In genomic region chr2:202965810-202966454, GRCh38 we compare ENCODE assay signal across 8 cellular contexts. TPM values are rescaled to one million over a fixed set of nuclear protein-coding genes. Genes with fewer than 3 reads are reported as not detected.
DNase-seq lines count a peak whose midpoint lies in the region; ATAC-seq, FAIRE-seq and TF ChIP-seq lines count a peak whose summit lies in the region.

No MANE protein-coding gene starts in this region.

- H3K4me3 Mint-ChIP-seq in Calu3 (ENCODE audit: low read depth, unreplicated experiment), result no peak overlapping the region
- no peak overlapping the region for H3K4me3 Mint-ChIP-seq in astrocyte (ENCODE audit: unreplicated experiment)
- H3K4me3 Mint-ChIP-seq in neural crest cell, result no peak overlapping the region

- H3K36me3 Mint-ChIP-seq in Calu3 (ENCODE audit: insufficient read depth, unreplicated experiment), result peaks cover 4% of the 10 kb centered on the region
- H3K36me3 Mint-ChIP-seq in astrocyte (ENCODE audit: low read depth, unreplicated experiment), result no peaks in the 10 kb centered on the region
- H3K36me3 Mint-ChIP-seq in neural crest cell (ENCODE audit: low read depth), result no peaks in the 10 kb centered on the region

- ATAC-seq in GM19467 (IDR thresholded peaks at IDR 0.05; ENCODE audit: unreplicated experiment) (peak; percentile 42), HG03135 (IDR thresholded peaks at IDR 0.05; ENCODE audit: unreplicated experiment) (no peak)

- peak overlapping the region; percentile 5 for H3K9ac ChIP-seq in HUES6 (ENCODE audit: low read length)
- no peak overlapping the region for H3K9ac ChIP-seq in astrocyte (ENCODE audit: low read length)

- TF ChIP-seq CTCF in Calu3 (IDR thresholded peaks at IDR 0.05; ENCODE audit: unreplicated experiment) (no peak), astrocyte (IDR thresholded peaks at IDR 0.05; ENCODE audit: insufficient read depth, low read depth, low read length) (no peak), neural crest cell (conservative IDR thresholded peaks at IDR 0.05) (no peak)

- H3K9me3 Mint-ChIP-seq in Calu3 (ENCODE audit: low read depth, unreplicated experiment) (no peaks in the 10 kb centered on the region), astrocyte (ENCODE audit: unreplicated experiment) (no peaks in the 10 kb centered on the region), neural crest cell (no peaks in the 10 kb centered on the region)

- H3K27ac Mint-ChIP-seq in Calu3 (ENCODE audit: unreplicated experiment), result no peak overlapping the region
- peak overlapping the region; percentile 97 for H3K27ac Mint-ChIP-seq in astrocyte (ENCODE audit: unreplicated experiment)
- H3K27ac Mint-ChIP-seq in neural crest cell (ENCODE audit: unreplicated experiment), result peak overlapping the region; percentile 96

- H3K4me1 ChIP-seq in HUES6 (ENCODE audit: control insufficient read depth, insufficient read depth, low read length) (peaks cover 6% of the 10 kb centered on the region), astrocyte (ENCODE audit: insufficient read depth, low read length) (no peaks in the 10 kb centered on the region)

- BruUV-seq in Calu3 (replicated peaks; lab: Mats Ljungman, UMichigan), result no TSS peak

- H3K4me3 ChIP-seq in HUES6 (ENCODE audit: low read depth, low read length) (no peak overlapping the region), astrocyte (ENCODE audit: insufficient read depth, low read depth, low read length) (no peak overlapping the region)

- H4K20me1 ChIP-seq in astrocyte (ENCODE audit: insufficient read depth, low read length), result no peaks in the 10 kb centered on the region

- H3K27ac ChIP-seq in HUES6 (ENCODE audit: low read depth, low read length) (no peak overlapping the region), astrocyte (ENCODE audit: low read depth, low read length) (peak overlapping the region; percentile 18)

- DNase-seq in Calu3, result peak; percentile 13
- DNase-seq in astrocyte (ENCODE audit: low read depth), result peak; percentile 78
- no peak for DNase-seq in neural crest cell (ENCODE audit: low read depth, low spot score)
- no peak for DNase-seq in NCI-H128 (lab: John Stamatoyannopoulos, UW; ENCODE audit: unreplicated experiment)
- DNase-seq in retina, result no peak

- H3K27me3 Mint-ChIP-seq in Calu3 (ENCODE audit: unreplicated experiment) (no peaks in the 10 kb centered on the region), astrocyte (ENCODE audit: low read depth, unreplicated experiment) (no peaks in the 10 kb centered on the region), neural crest cell (ENCODE audit: low read depth) (no peaks in the 10 kb centered on the region)

- H3K9me3 ChIP-seq in HUES6 (ENCODE audit: control insufficient read depth, insufficient read depth, low read depth, low read length) (no peaks in the 10 kb centered on the region), astrocyte (ENCODE audit: insufficient read depth, low read depth, low read length) (no peaks in the 10 kb centered on the region)

- CTCF ChIA-PET in Calu3 (lab: Charles Lee), result interaction anchor here (0.7 kb wide), 1 partner anchor 81 kb away, joined by 3 read pairs; no protein-coding TSS in a partner anchor

- H3K4me2 ChIP-seq in astrocyte (ENCODE audit: low read length), result peak overlapping the region; percentile 11

- H3K36me3 ChIP-seq in HUES6 (ENCODE audit: control insufficient read depth, insufficient read depth, low read length) (no peaks in the 10 kb centered on the region), astrocyte (ENCODE audit: insufficient read depth, low read length) (no peaks in the 10 kb centered on the region)

- intact Hi-C loops in Calu3 (cut with micrococcal nuclease; ENCODE audit: unreplicated experiment), result no loop called here

- peaks cover 19% of the 10 kb centered on the region for H3K4me1 Mint-ChIP-seq in Calu3 (ENCODE audit: low read depth, unreplicated experiment)
- peaks cover 5% of the 10 kb centered on the region for H3K4me1 Mint-ChIP-seq in astrocyte (ENCODE audit: low read depth, unreplicated experiment)
- H3K4me1 Mint-ChIP-seq in neural crest cell, result peaks cover 8% of the 10 kb centered on the region

- no peaks in the 10 kb centered on the region for H3K27me3 ChIP-seq in HUES6 (ENCODE audit: control insufficient read depth, insufficient read depth, low read length)
- no peaks in the 10 kb centered on the region for H3K27me3 ChIP-seq in astrocyte (ENCODE audit: insufficient read depth, low read length)

- no peak for FAIRE-seq in astrocyte (lab: Jason Lieb, UNC)

- no peaks in the 10 kb centered on the region for H3K79me2 ChIP-seq in astrocyte (ENCODE audit: insufficient read depth, low read length)

- H2AFZ ChIP-seq in astrocyte (ENCODE audit: low read depth, low read length), result peak overlapping the region; percentile 62

RNA-seq across cellular contexts. Expression of gene NBEAL1, which starts 48.7 kb away (rescaled TPM):
- total RNA-seq in Calu3 (2022) (31.4 and 37.6 TPM in 2 replicates), astrocyte (33.4 and 35.9 TPM in 2 replicates), neural crest cell (12.3 and 12.6 TPM in 2 replicates)

RNA-seq across cellular contexts. Expression of gene CARF, which starts 53.9 kb away (rescaled TPM):
- total RNA-seq in Calu3 (2022) (4.6 and 5.8 TPM in 2 replicates), astrocyte (3.6 and 5.3 TPM in 2 replicates), neural crest cell (6.8 and 7.8 TPM in 2 replicates)

RNA-seq across cellular contexts. Expression of gene WDR12, which starts 54.5 kb away (rescaled TPM):
- 101 and 105 TPM in 2 replicates for total RNA-seq in Calu3 (2022)
- 53.5 and 60.6 TPM in 2 replicates for total RNA-seq in astrocyte
- 69.8 and 71.1 TPM in 2 replicates for total RNA-seq in neural crest cell

Comparison
In these comparisons a context has a peak if more than half of its experiments do, and no peak if none do; other contexts are left out.
1. DNase-seq: peak in Calu3 (single experiment) and astrocyte (single experiment); none in neural crest cell (single experiment), NCI-H128 (single experiment) and retina (single experiment).